Comparison of ENCODE assay signal across 15 cellular contexts in genomic region chr10:3995302-3996210, GRCh38.
DNase-seq lines count a peak whose midpoint lies in the region; ATAC-seq, FAIRE-seq and TF ChIP-seq lines count a peak whose summit lies in the region.
"Had no signal": no experiment of that assay in that cellular context is flagged by ENCODE, and none has a peak within 500 bp of the region (broad histone marks: within the 10 kb centered on the region; RNA-seq: fewer than 3 reads in every experiment).

No MANE protein-coding gene starts in this region.

- TF ChIP-seq EP300 in SK-N-SH (IDR thresholded peaks at IDR 0.05; ENCODE audit: borderline replicate concordance in 1 of 2, low read depth in 1 of 2, low read length in 1 of 2) (peak in 1 of 2 experiments; percentile 61; a peak in 1 of 4 replicates), esophagus muscularis mucosa (IDR thresholded peaks at IDR 0.05) (no peak)

- H3K4me3 Mint-ChIP-seq in nephron progenitor cell: no peak overlapping the region
- H3K4me3 Mint-ChIP-seq: activated CD8-positive, alpha-beta memory T cell treated with anti-CD3 and anti-CD28 coated beads, Interleukin-2, amount 10 ng/mL, durations not matched to agents 7 days and 5 days; activated naive CD8-positive, alpha-beta T cell treated with anti-CD3 and anti-CD28 coated beads, Interleukin-2, amount 10 ng/mL, durations not matched to agents 7 days and 5 days had no signal

- H3K27me3 ChIP-seq in SK-N-SH (ENCODE audit: insufficient read depth) (no peaks in the 10 kb centered on the region), esophagus muscularis mucosa (no peaks in the 10 kb centered on the region)
- H3K27me3 ChIP-seq: stomach had no signal

- H3K9me2 ChIP-seq in SK-N-SH: no peaks in the 10 kb centered on the region

- peaks cover 45% of the 10 kb centered on the region for H3K4me1 Mint-ChIP-seq in nephron progenitor cell

- TF ChIP-seq CTCF in SK-N-SH (IDR thresholded peaks at IDR 0.05): no peak
- TF ChIP-seq CTCF in esophagus muscularis mucosa (IDR thresholded peaks at IDR 0.05): no peak
- no peak for TF ChIP-seq CTCF in nephron progenitor cell (IDR thresholded peaks at IDR 0.05)

- H3K27me3 Mint-ChIP-seq in nephron progenitor cell (ENCODE audit: low read depth, poor library complexity): no peaks in the 10 kb centered on the region
- H3K27me3 Mint-ChIP-seq: activated naive CD8-positive, alpha-beta T cell treated with anti-CD3 and anti-CD28 coated beads, Interleukin-2, amount 10 ng/mL, durations not matched to agents 7 days and 5 days had no signal

- H3K4me1 ChIP-seq in SK-N-SH (ENCODE audit: control insufficient read depth in 1 of 2, insufficient read depth in 2 of 2, low read depth in 1 of 2, low read length in 1 of 2) (no peaks in the 10 kb centered on the region; a peak in 1 of 4 replicates), esophagus muscularis mucosa (peaks cover 0 to 11% (median 4%) of the 10 kb centered on the region in 4 donors)
- H3K4me1 ChIP-seq: stomach had no signal

- H3K27ac ChIP-seq in SK-N-SH (ENCODE audit: low read depth in 2 of 2, low read length in 1 of 2) (peak overlapping the region in 1 of 2 experiments; percentile 80; a peak in 3 of 4 replicates), esophagus muscularis mucosa (replicated peaks in 1 of 4) (no peak overlapping the region)
- H3K27ac ChIP-seq: C4-2B, stomach, VCaP had no signal

- no peaks in the 10 kb centered on the region for H4K20me1 ChIP-seq in SK-N-SH (ENCODE audit: insufficient read depth)

- intact Hi-C loops in esophagus muscularis mucosa (cut with DNase I): no loop called here

- H3K36me3 Mint-ChIP-seq in nephron progenitor cell (ENCODE audit: low read depth): peaks cover 7% of the 10 kb centered on the region

- POLR2A ChIA-PET in SK-N-SH (lab: Yijun Ruan, JAX): no interaction called here

- TF ChIP-seq RAD21 in SK-N-SH (IDR thresholded peaks at IDR 0.05; ENCODE audit: low read length): no peak

- TF ChIP-seq POLR2A in esophagus muscularis mucosa (IDR thresholded peaks at IDR 0.05; ENCODE audit: low read depth): no peak
- no peak for TF ChIP-seq POLR2A in GM12892 (IDR thresholded peaks at IDR 0.05; ENCODE audit: low read depth, low read length)

- H3K4me3 ChIP-seq in SK-N-SH (ENCODE audit: low read depth in 2 of 2, low read length in 1 of 2) (no peak overlapping the region), esophagus muscularis mucosa (no peak overlapping the region)
- H3K4me3 ChIP-seq: stomach had no signal

- WGBS in SK-N-SH (ENCODE audit: low lambda C conversion rate): 49% methylated on average over 8 of the region's 8 CpGs
- 57% methylated on average over 8 of the region's 8 CpGs for WGBS in esophagus muscularis mucosa

- DNase-seq in EH (ENCODE audit: low read depth) (peak; percentile 85), SK-N-SH (no peak), esophagus muscularis mucosa (ENCODE audit: extremely low spot score) (peak; percentile 50), nephron progenitor cell (no peak), GM12892 (ENCODE audit: insufficient read length) (no peak), NCI-H2107 (lab: John Stamatoyannopoulos, UW) (no peak)
- no peak for DNase-seq in activated effector memory CD4-positive, alpha-beta T cell treated with anti-CD3 and anti-CD28 coated beads, Interleukin-2, amount 50 U/mL, for 16 hours
- DNase-seq: activated CD8-positive, alpha-beta memory T cell treated with anti-CD3 and anti-CD28 coated beads, Interleukin-2, amount 10 ng/mL, durations not matched to agents 7 days and 5 days; activated naive CD8-positive, alpha-beta T cell treated with anti-CD3 and anti-CD28 coated beads, Interleukin-2, amount 10 ng/mL, durations not matched to agents 7 days and 5 days; NCI-H146; SHP77; stomach had no signal

- H3K9me3 Mint-ChIP-seq in nephron progenitor cell: peaks cover 13% of the 10 kb centered on the region

- peak overlapping the region; percentile 3 for H3K27ac Mint-ChIP-seq in nephron progenitor cell
- H3K27ac Mint-ChIP-seq: activated CD8-positive, alpha-beta memory T cell treated with anti-CD3 and anti-CD28 coated beads, Interleukin-2, amount 10 ng/mL, durations not matched to agents 7 days and 5 days; activated naive CD8-positive, alpha-beta T cell treated with anti-CD3 and anti-CD28 coated beads, Interleukin-2, amount 10 ng/mL, durations not matched to agents 7 days and 5 days had no signal

- H3K9me3 ChIP-seq in SK-N-SH (no peaks in the 10 kb centered on the region), esophagus muscularis mucosa (no peaks in the 10 kb centered on the region)
- H3K9me3 ChIP-seq: stomach had no signal

- H3K36me3 ChIP-seq in SK-N-SH (replicated peaks in 1 of 2; ENCODE audit: control insufficient read depth in 1 of 2, insufficient read depth in 2 of 2, low read length in 1 of 2): no peaks in the 10 kb centered on the region
- H3K36me3 ChIP-seq in esophagus muscularis mucosa: no peaks in the 10 kb centered on the region
- H3K36me3 ChIP-seq: stomach had no signal

- no peak for FAIRE-seq in GM12892 (lab: Jason Lieb, UNC)

- H3F3A ChIP-seq in SK-N-SH (replicated peaks; ENCODE audit: insufficient read depth): peaks cover 13% of the 10 kb centered on the region

- no peak overlapping the region; the same call in 1 of the 2 replicates for H3K9ac ChIP-seq in SK-N-SH

- no peak for ATAC-seq in GM19397 (IDR thresholded peaks at IDR 0.05; ENCODE audit: unreplicated experiment)
- ATAC-seq: activated CD8-positive, alpha-beta memory T cell treated with anti-CD3 and anti-CD28 coated beads, Interleukin-2, amount 10 ng/mL, durations not matched to agents 7 days and 5 days had no signal

- H3K4me2 ChIP-seq in SK-N-SH: 0 out of 2 replicates have a peak overlapping the region, but pooled peaks have one; percentile 11

- CTCF ChIA-PET in SK-N-SH (lab: Yijun Ruan, JAX): interaction anchor here (1.1 kb wide), 1 partner anchor 12 kb away, joined by 4 read pairs; no protein-coding TSS in a partner anchor

- H2AFZ ChIP-seq in SK-N-SH (ENCODE audit: low read depth): no peak overlapping the region; the same call in 1 of the 2 replicates

- H3K79me2 ChIP-seq in SK-N-SH (ENCODE audit: insufficient read depth): no peaks in the 10 kb centered on the region

TF ChIP-seq in SK-N-SH, 30 proteins besides CTCF, POLR2A, EP300 and RAD21 (continues in another document):
- TF ChIP-seq EZH2phosphoT487 (IDR thresholded peaks at IDR 0.05; ENCODE audit: borderline replicate concordance, low read depth): no peak
- TF ChIP-seq TEAD4 (IDR thresholded peaks at IDR 0.05; ENCODE audit: borderline replicate concordance, insufficient read depth): 0 out of 2 replicates have a peak, but pooled peaks have one; percentile 23
- TF ChIP-seq RFX5 (IDR thresholded peaks at IDR 0.05; ENCODE audit: low read length): no peak
- TF ChIP-seq FOXM1 (IDR thresholded peaks at IDR 0.05; ENCODE audit: low read depth): no peak
- TF ChIP-seq ELF1 (IDR thresholded peaks at IDR 0.05): no peak
- no peak for TF ChIP-seq GATA2 (CRISPR knock-in tag; IDR thresholded peaks at IDR 0.05)
- TF ChIP-seq REST (IDR thresholded peaks at IDR 0.05; ENCODE audit: low read depth, low read length): no peak
- no peak for TF ChIP-seq SIN3A (IDR thresholded peaks at IDR 0.05; ENCODE audit: borderline replicate concordance, low read depth, low read length)
- peak; percentile 64 for TF ChIP-seq JUND (IDR thresholded peaks at IDR 0.05)
- TF ChIP-seq ZBTB33 (IDR thresholded peaks at IDR 0.05; ENCODE audit: borderline replicate concordance, low read depth): no peak
- TF ChIP-seq FOXJ3 (CRISPR knock-in tag; IDR thresholded peaks at IDR 0.05): no peak
- TF ChIP-seq MEF2A (IDR thresholded peaks at IDR 0.05; ENCODE audit: borderline replicate concordance, low read depth): no peak
- no peak for TF ChIP-seq SMC3 (IDR thresholded peaks at IDR 0.05; ENCODE audit: low read depth, low read length)

Comparison
In these comparisons a context has a peak if more than half of its experiments do, and no peak if none do; other contexts are left out.
1. DNase-seq: peak in EH (single experiment) and esophagus muscularis mucosa (single experiment); none in SK-N-SH (single experiment), nephron progenitor cell (single experiment), activated effector memory CD4-positive, alpha-beta T cell treated with anti-CD3 and anti-CD28 coated beads, Interleukin-2, amount 50 U/mL, for 16 hours (single experiment), GM12892 (single experiment) and NCI-H2107 (single experiment).